Comparison of ENCODE assay signal across 8 cellular contexts in the genomic region with DNA sequence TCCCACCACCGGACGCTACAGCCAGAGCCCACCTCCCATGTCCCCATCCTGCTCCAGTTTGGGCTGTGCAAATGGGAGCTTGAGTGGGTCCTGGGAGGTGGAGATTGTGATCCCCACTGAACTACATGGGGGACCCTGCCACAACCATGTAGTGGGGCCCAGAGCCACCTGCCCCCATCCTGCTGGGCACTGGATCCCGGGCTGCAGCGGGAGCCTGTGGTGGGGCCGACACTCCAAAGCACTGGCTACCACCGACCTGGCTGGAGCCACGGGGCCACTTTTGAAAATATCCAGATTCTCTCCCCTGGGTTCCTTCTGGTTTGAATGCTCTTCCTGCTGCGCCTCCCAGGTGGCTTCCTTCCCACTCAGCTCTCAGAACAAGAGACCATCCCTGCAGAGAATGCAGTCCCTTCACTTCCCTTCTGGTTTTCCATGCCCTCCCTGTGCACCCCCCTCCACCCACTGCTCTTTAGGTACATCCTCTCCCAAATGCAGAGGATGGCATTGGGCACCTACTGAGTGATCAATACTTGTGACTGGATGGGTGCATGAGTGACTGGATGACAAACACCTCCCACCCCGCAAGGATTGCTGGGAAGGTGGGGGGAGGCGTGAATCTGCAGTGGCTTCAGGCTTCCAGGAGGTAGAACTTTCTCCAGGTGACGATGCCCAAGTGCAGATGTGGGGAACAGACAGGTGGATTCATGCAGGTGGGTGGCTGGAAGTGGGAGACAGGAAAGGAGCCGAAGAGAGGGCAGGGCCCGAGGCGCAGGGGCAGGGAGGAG. TPM values are rescaled to one million over a fixed set of nuclear protein-coding genes. Genes with fewer than 3 reads are reported as not detected.
DNase-seq lines count a peak whose midpoint lies in the region; ATAC-seq, FAIRE-seq and TF ChIP-seq lines count a peak whose summit lies in the region.

No MANE protein-coding gene starts in this region.

- H3K14ac ChIP-seq in H1 (ENCODE audit: insufficient read length), result no peak overlapping the region

- peak overlapping the region; percentile 18 for H3K27ac Mint-ChIP-seq in osteocyte (ENCODE audit: unreplicated experiment)

- H2BK15ac ChIP-seq in H1 (ENCODE audit: low read length), result peak overlapping the region; percentile 12; the same call in 1 of the 2 replicates

- peak overlapping the region; percentile 78 for H3K4me3 Mint-ChIP-seq in osteocyte (ENCODE audit: unreplicated experiment)

- H3K27ac ChIP-seq in H1 (ENCODE audit: low read depth, low read length), result no peak overlapping the region

- peaks cover 32% of the 10 kb centered on the region for H3K4me1 Mint-ChIP-seq in osteocyte (ENCODE audit: unreplicated experiment)

- H3K56ac ChIP-seq in H1 (replicated peaks; ENCODE audit: insufficient read length, low read depth, low read length), result no peak overlapping the region

- no peak for FAIRE-seq in H1 (lab: Jason Lieb, UNC)

- no peaks in the 10 kb centered on the region for H3K36me3 Mint-ChIP-seq in osteocyte (ENCODE audit: unreplicated experiment)

- no peaks in the 10 kb centered on the region for H3K36me3 ChIP-seq in ES-I3 (ENCODE audit: insufficient read depth, low read length)
- no peaks in the 10 kb centered on the region for H3K36me3 ChIP-seq in H1 (ENCODE audit: control insufficient read depth in 2 of 4, insufficient read depth in 4 of 4, low read length in 3 of 4)

- H3K9me3 Mint-ChIP-seq in osteocyte (ENCODE audit: unreplicated experiment), result no peaks in the 10 kb centered on the region

- peak overlapping the region; percentile 49; the same call in 1 of the 2 replicates for H3K9ac ChIP-seq in ES-I3 (ENCODE audit: low read depth, low read length)
- no peak overlapping the region for H3K9ac ChIP-seq in H1 (replicated peaks in 1 of 4; ENCODE audit: extremely low read depth in 1 of 4, low read depth in 3 of 4, low read length in 3 of 4)

- H2AFZ ChIP-seq in H1 (ENCODE audit: low read length), result peak overlapping the region; percentile 61; the same call in 1 of the 2 replicates

- H3K9me3 ChIP-seq in ES-I3 (ENCODE audit: control insufficient read depth, insufficient read depth, low read length), result no peaks in the 10 kb centered on the region
- no peaks in the 10 kb centered on the region for H3K9me3 ChIP-seq in H1 (ENCODE audit: insufficient read depth in 2 of 2, low read depth in 1 of 2, low read length in 1 of 2)

- peak overlapping the region in 2 of 4 experiments; percentile 39 to 76; a peak in 3 of 8 replicates for H3K4me3 ChIP-seq in H1 (ENCODE audit: extremely low read depth in 1 of 4, insufficient read depth in 2 of 4, low read depth in 3 of 4, low read length in 4 of 4)

- CTCF ChIA-PET in H1 (lab: Charles Lee; ENCODE audit: partially characterized antibody), result interaction anchor here (0.9 to 3.4 kb wide), 3 partner anchors 11 to 17 kb away, joined by 3 to 19 read pairs (median 4); no protein-coding TSS in a partner anchor

- H4K8ac ChIP-seq in H1 (ENCODE audit: extremely low read depth, insufficient read depth, low read length), result peak overlapping the region; percentile 66

- peak overlapping the region; percentile 24 for H2BK120ac ChIP-seq in H1 (replicated peaks; ENCODE audit: low read depth, low read length)

- WGBS in H1 (ENCODE audit: extremely low coverage in 1 of 2, insufficient coverage in 1 of 2, insufficient read length in 1 of 2, insufficient replicate concordance in 2 of 2, low coverage in 1 of 2, low lambda C conversion rate in 2 of 2, missing lambda C conversion rate in 1 of 2), 2 experiments, result 92% methylated on average over 12 of the region's 14 CpGs; no CpG with 5 or more reads in 1 of the 2 experiments

- peak overlapping the region; percentile 99 for H4K91ac ChIP-seq in H1 (replicated peaks; ENCODE audit: insufficient read length, low read length)

- TF ChIP-seq RAD21 in H1 (IDR thresholded peaks at IDR 0.05 in 1 of 2, conservative IDR thresholded peaks at IDR 0.05 in 1 of 2; ENCODE audit: low read depth in 2 of 2, low read length in 2 of 2), result no peak

- 0 out of 2 replicates have a peak overlapping the region, but pooled peaks have one; percentile 1 for H2BK20ac ChIP-seq in H1 (ENCODE audit: low read length)

- H4K5ac ChIP-seq in H1 (ENCODE audit: insufficient read length, low read depth, low read length), result no peak overlapping the region

- H2BK5ac ChIP-seq in H1 (ENCODE audit: low read depth, low read length), result no peak overlapping the region

- no peak for TF ChIP-seq POLR2A in H1 (IDR thresholded peaks at IDR 0.05; ENCODE audit: control extremely low read depth in 1 of 2, low read depth in 2 of 2, low read length in 2 of 2)

- peaks cover 0 to 2% of the 10 kb centered on the region in 2 experiments for H4K20me1 ChIP-seq in H1 (replicated peaks in 1 of 2; ENCODE audit: control insufficient read depth in 1 of 2, insufficient read depth in 2 of 2, low read length in 2 of 2)

- H3K4me2 ChIP-seq in H1 (ENCODE audit: insufficient read depth in 1 of 2, low read depth in 2 of 2, low read length in 2 of 2), result peak overlapping the region; percentile 39 to 57

- H3K79me1 ChIP-seq in H1 (ENCODE audit: low read depth, low read length), result no peaks in the 10 kb centered on the region

- peaks cover 12% of the 10 kb centered on the region for H3K23me2 ChIP-seq in H1 (ENCODE audit: low read depth, low read length)

- H3K79me2 ChIP-seq in H1 (ENCODE audit: control insufficient read depth in 1 of 2, insufficient read depth in 2 of 2, low read length in 2 of 2), result no peaks in the 10 kb centered on the region

- no peaks in the 10 kb centered on the region for H3K27me3 Mint-ChIP-seq in osteocyte (ENCODE audit: unreplicated experiment)

- peak overlapping the region; percentile 65; the same call in 1 of the 2 replicates for H2AK5ac ChIP-seq in H1 (ENCODE audit: low read depth, low read length)

- TF ChIP-seq CTCF in H1 (IDR thresholded peaks at IDR 0.05; ENCODE audit: control extremely low read depth in 1 of 3, insufficient read depth in 1 of 3, low read depth in 1 of 3, low read length in 3 of 3), result no peak
- TF ChIP-seq CTCF in osteocyte (IDR thresholded peaks at IDR 0.05), result no peak

- H2BK12ac ChIP-seq in H1 (ENCODE audit: low read depth, low read length), result peak overlapping the region; percentile 45; the same call in 1 of the 2 replicates

- peak overlapping the region; percentile 83 for H3K4ac ChIP-seq in H1 (replicated peaks; ENCODE audit: insufficient read length, low read depth, low read length)

- no peak overlapping the region for H3K23ac ChIP-seq in H1 (ENCODE audit: insufficient read length)

- H3K4me1 ChIP-seq in ES-I3 (ENCODE audit: insufficient read depth, low read length) (peaks cover 10% of the 10 kb centered on the region; the same call in 1 of the 2 replicates), H1 (replicated peaks in 1 of 4; ENCODE audit: control insufficient read depth in 3 of 4, insufficient read depth in 4 of 4, low read length in 3 of 4) (peaks cover 0 to 12% (median 4%) of the 10 kb centered on the region in 4 experiments; a peak in 5 of 7 replicates)

- no peak for ATAC-seq in GM21515 (IDR thresholded peaks at IDR 0.05; ENCODE audit: unreplicated experiment)

- no peak for TF ChIP-seq EP300 in H1 (IDR thresholded peaks at IDR 0.05; ENCODE audit: borderline replicate concordance in 1 of 2, low read depth in 2 of 2, low read length in 2 of 2)

- H3K27me3 ChIP-seq in H1 (replicated peaks in 1 of 4; ENCODE audit: control insufficient read depth in 3 of 4, extremely low read depth in 1 of 4, insufficient read depth in 3 of 4, low read length in 3 of 4), result peaks cover 0 to 5% (median under 1%) of the 10 kb centered on the region in 4 experiments; a peak in 2 of 7 replicates

- DNase-seq in NCI-H510A treated with DMSO at 0.1 percent for 48 hours (lab: John Stamatoyannopoulos, UW) (peak; percentile 20), H1 (ENCODE audit: low read depth in 1 of 2, low spot score in 2 of 2) (no peak), osteocyte (ENCODE audit: extremely low spot score, unreplicated experiment) (no peak), NCI-H187 (lab: John Stamatoyannopoulos, UW) (no peak), CD1c-positive myeloid dendritic cell (ENCODE audit: extremely low spot score) (no peak), OCI-M2 (lab: John Stamatoyannopoulos, UW; ENCODE audit: unreplicated experiment) (no peak)

- peak overlapping the region; percentile 71; the same call in 1 of the 2 replicates for H3K18ac ChIP-seq in H1 (ENCODE audit: extremely low read depth, low read length)

- POLR2A ChIA-PET in H1 (lab: Charles Lee; ENCODE audit: partially characterized antibody), result no interaction called here

RNA-seq across cellular contexts. Expression of gene UNC93B1, which starts 0.8 kb away (rescaled TPM):
- 18.9 and 19.2 TPM in 2 replicates for total RNA-seq in H1 (2021; fragmentation: NEBNext Ultra II Directional; extraction: Animal tissue kit (Norgen Biotek cat#: 25700))
- polyA plus RNA-seq in H1 (2011; rRNA removed), result 34.3 and 40.8 TPM in 2 replicates
- 24.6 TPM for polyA plus RNA-seq in H1 (2011; cell fraction: cytosol; rRNA removed)
- polyA plus RNA-seq in H1 (2011; cell fraction: nucleus; rRNA removed), result 53.5 TPM
- 8.7 to 20.4 TPM (median 17.7 TPM) in 4 replicates for polyA plus RNA-seq in H1 (2012, experiment 1 of 2)
- polyA plus RNA-seq in H1 (2012, experiment 2 of 2), result 16.4 TPM
- 22.0 TPM for polyA plus RNA-seq in H1 (2013, experiment 1 of 2)
- 22.4 TPM for polyA plus RNA-seq in H1 (2013, experiment 2 of 2)
- polyA minus RNA-seq in H1 (2011; rRNA and poly(A)+ RNA removed), result 20.6 and 26.5 TPM in 2 replicates
- 14.0 TPM for polyA minus RNA-seq in H1 (2011; cell fraction: cytosol; rRNA and poly(A)+ RNA removed)
- 24.7 TPM for polyA minus RNA-seq in H1 (2011; cell fraction: nucleus; rRNA and poly(A)+ RNA removed)
- total RNA-seq in osteocyte, result 26.0 and 29.3 TPM in 2 replicates

RNA-seq across cellular contexts. Expression of gene ALDH3B1, which starts 5.4 kb away (rescaled TPM):
- total RNA-seq in H1 (2021; fragmentation: NEBNext Ultra II Directional; extraction: Animal tissue kit (Norgen Biotek cat#: 25700)), result 0.27 and 0.32 TPM in 2 replicates
- polyA plus RNA-seq in H1 (2011; rRNA removed), result 0.47 TPM in 2 replicates
- polyA plus RNA-seq in H1 (2011; cell fraction: cytosol; rRNA removed), result 0.50 TPM
- polyA plus RNA-seq in H1 (2011; cell fraction: nucleus; rRNA removed), result 0.53 TPM
- 0.62 to 1.1 TPM (median 0.75 TPM) in 4 replicates for polyA plus RNA-seq in H1 (2012, experiment 1 of 2)
- polyA plus RNA-seq in H1 (2012, experiment 2 of 2), result 0.26 TPM
- 0.18 TPM for polyA plus RNA-seq in H1 (2013, experiment 1 of 2)
- polyA plus RNA-seq in H1 (2013, experiment 2 of 2), result 0.26 TPM
- polyA minus RNA-seq in H1 (2011; rRNA and poly(A)+ RNA removed), result 0.16 and 0.34 TPM in 2 replicates
- polyA minus RNA-seq in H1 (2011; cell fraction: cytosol; rRNA and poly(A)+ RNA removed), result 0.88 TPM
- 0.50 TPM for polyA minus RNA-seq in H1 (2011; cell fraction: nucleus; rRNA and poly(A)+ RNA removed)
- 4.7 and 6.5 TPM in 2 replicates for total RNA-seq in osteocyte

RNA-seq across cellular contexts. Expression of gene NDUFS8, which starts 25.7 kb away (rescaled TPM):
- total RNA-seq in H1 (2021; fragmentation: NEBNext Ultra II Directional; extraction: Animal tissue kit (Norgen Biotek cat#: 25700)), result 182 and 199 TPM in 2 replicates
- 291 and 406 TPM in 2 replicates for polyA plus RNA-seq in H1 (2011; rRNA removed)
- 222 TPM for polyA plus RNA-seq in H1 (2011; cell fraction: cytosol; rRNA removed)
- polyA plus RNA-seq in H1 (2011; cell fraction: nucleus; rRNA removed), result 253 TPM
- polyA plus RNA-seq in H1 (2012, experiment 1 of 2), result 92.1 to 255 TPM (median 248 TPM) in 4 replicates
- polyA plus RNA-seq in H1 (2012, experiment 2 of 2), result 348 TPM
- polyA plus RNA-seq in H1 (2013, experiment 1 of 2), result 130 TPM
- 128 TPM for polyA plus RNA-seq in H1 (2013, experiment 2 of 2)
- polyA minus RNA-seq in H1 (2011; rRNA and poly(A)+ RNA removed), result 69.8 and 77.8 TPM in 2 replicates
- polyA minus RNA-seq in H1 (2011; cell fraction: cytosol; rRNA and poly(A)+ RNA removed), result 133 TPM
- polyA minus RNA-seq in H1 (2011; cell fraction: nucleus; rRNA and poly(A)+ RNA removed), result 92.8 TPM
- total RNA-seq in osteocyte, result 134 and 143 TPM in 2 replicates

RNA-seq across cellular contexts. Expression of gene TCIRG1, which starts 34.1 kb away (rescaled TPM):
- total RNA-seq in H1 (2021; fragmentation: NEBNext Ultra II Directional; extraction: Animal tissue kit (Norgen Biotek cat#: 25700)), result 25.3 and 25.7 TPM in 2 replicates
- polyA plus RNA-seq in H1 (2011; rRNA removed), result 39.6 and 50.2 TPM in 2 replicates
- 35.8 TPM for polyA plus RNA-seq in H1 (2011; cell fraction: cytosol; rRNA removed)
- polyA plus RNA-seq in H1 (2011; cell fraction: nucleus; rRNA removed), result 287 TPM
- 12.7 to 29.5 TPM (median 24.4 TPM) in 4 replicates for polyA plus RNA-seq in H1 (2012, experiment 1 of 2)
- polyA plus RNA-seq in H1 (2012, experiment 2 of 2), result 16.1 TPM
- 25.3 TPM for polyA plus RNA-seq in H1 (2013, experiment 1 of 2)
- 21.2 TPM for polyA plus RNA-seq in H1 (2013, experiment 2 of 2)
- polyA minus RNA-seq in H1 (2011; rRNA and poly(A)+ RNA removed), result 10.0 and 11.3 TPM in 2 replicates
- 15.0 TPM for polyA minus RNA-seq in H1 (2011; cell fraction: cytosol; rRNA and poly(A)+ RNA removed)
- 43.9 TPM for polyA minus RNA-seq in H1 (2011; cell fraction: nucleus; rRNA and poly(A)+ RNA removed)
- 53.0 and 54.2 TPM in 2 replicates for total RNA-seq in osteocyte
